Comparison of ENCODE assay signal across 14 cellular contexts in genomic region chr3:41853495-41853894, GRCh38.
A peak's percentile ranks its signal among the peaks of the same experiment; 100 is the strongest.
DNase-seq lines count a peak whose midpoint lies in the region; ATAC-seq and TF ChIP-seq lines count a peak whose summit lies in the region.
"Had no signal": no experiment of that assay in that cellular context is flagged by ENCODE, and none has a peak within 500 bp of the region (broad histone marks: within the 10 kb centered on the region; RNA-seq: fewer than 3 reads in every experiment).

No MANE protein-coding gene starts in this region.

- DNase-seq in activated CD4-positive, alpha-beta T cell treated with anti-CD3 and anti-CD28 coated beads, Interleukin-2, amount 10 ng/mL, durations not matched to agents 24 days and 14 days: peak; percentile 25
- no peak for DNase-seq in activated CD4-positive, alpha-beta T cell treated with anti-CD3 and anti-CD28 coated beads, Interleukin-2, amount 50 U/mL, for 48 hours
- DNase-seq in cardiac fibroblast (ENCODE audit: low read depth in 2 of 2) (peak; percentile 5 to 50), fibroblast of the aortic adventitia (ENCODE audit: low read depth) (peak; percentile 77), aorta (no peak), HAP-1 (ENCODE audit: low spot score in 2 of 2) (no peak), stomach (no peak)
- no peak for DNase-seq in CD8-positive, alpha-beta memory T cell
- DNase-seq: CD8-positive, alpha-beta T cell; DMS53; GM23248 had no signal

- peak; percentile 29 for ATAC-seq in aorta (ENCODE audit: low FRiP score)
- ATAC-seq: CD8-positive, alpha-beta T cell; GM12878 had no signal

- TF ChIP-seq CTCF in cardiac fibroblast (IDR thresholded peaks at IDR 0.05; ENCODE audit: low read depth, low read length) (no peak), fibroblast of the aortic adventitia (IDR thresholded peaks at IDR 0.05; ENCODE audit: insufficient read depth, low read length) (no peak), stomach (IDR thresholded peaks at IDR 0.05) (no peak)

- intact Hi-C loops in activated CD4-positive, alpha-beta T cell treated with anti-CD3 and anti-CD28 coated beads, Interleukin-2, amount 10 ng/mL, durations not matched to agents 24 days and 14 days (cut with micrococcal nuclease): no loop called here
- intact Hi-C loops in aorta (cut with DNase I) (no loop called here), stomach (cut with DNase I; ENCODE audit: low total_unique reads) (no loop called here)

- H3K4me3 ChIP-seq in cardiac fibroblast (replicated peaks in 1 of 2; ENCODE audit: low read depth in 2 of 2, low read length in 2 of 2) (no peak overlapping the region), fibroblast of the aortic adventitia (ENCODE audit: low read depth, low read length) (no peak overlapping the region), aorta (ENCODE audit: low read length in 2 of 2) (no peak overlapping the region), HAP-1 (no peak overlapping the region), stomach (no peak overlapping the region)
- no peak overlapping the region for H3K4me3 ChIP-seq in CD8-positive, alpha-beta memory T cell (ENCODE audit: low read length)
- H3K4me3 ChIP-seq: GM12878, GM23248 had no signal

- CTCF ChIA-PET in CD8-positive, alpha-beta memory T cell (lab: Charles Lee): no interaction called here

- POLR2A ChIA-PET in CD8-positive, alpha-beta memory T cell (lab: Charles Lee): no interaction called here

- TF ChIP-seq POLR2A in stomach (IDR thresholded peaks at IDR 0.05): no peak

- no peak overlapping the region for H3K27ac ChIP-seq in aorta (ENCODE audit: low read depth in 1 of 2, low read length in 2 of 2)
- H3K27ac ChIP-seq in stomach: no peak overlapping the region
- H3K27ac ChIP-seq in CD8-positive, alpha-beta memory T cell (ENCODE audit: low read depth, low read length): no peak overlapping the region
- H3K27ac ChIP-seq: 22Rv1, GM23248 had no signal

- no peak overlapping the region for H3K27ac Mint-ChIP-seq in activated CD4-positive, alpha-beta T cell treated with anti-CD3 and anti-CD28 coated beads, Interleukin-2, amount 10 ng/mL, durations not matched to agents 24 days and 14 days
- no peak overlapping the region for H3K27ac Mint-ChIP-seq in CD8-positive, alpha-beta memory T cell
- H3K27ac Mint-ChIP-seq: CD14-positive monocyte; CD8-positive, alpha-beta T cell had no signal

- H3K4me1 ChIP-seq in aorta (ENCODE audit: control insufficient read depth in 1 of 2, insufficient read depth in 2 of 2, low read length in 2 of 2) (no peaks in the 10 kb centered on the region), HAP-1 (no peaks in the 10 kb centered on the region), stomach (peaks cover 0 to 1% (median 0%) of the 10 kb centered on the region in 4 donors)
- H3K4me1 ChIP-seq in CD8-positive, alpha-beta memory T cell (ENCODE audit: insufficient read depth, low read length): no peaks in the 10 kb centered on the region

- H3K9me3 Mint-ChIP-seq in activated CD4-positive, alpha-beta T cell treated with anti-CD3 and anti-CD28 coated beads, Interleukin-2, amount 10 ng/mL, durations not matched to agents 24 days and 14 days: no peaks in the 10 kb centered on the region
- peaks cover 0 to 7% (median 0%) of the 10 kb centered on the region in 5 donors for H3K9me3 Mint-ChIP-seq in CD8-positive, alpha-beta memory T cell
- H3K9me3 Mint-ChIP-seq: CD8-positive, alpha-beta T cell had no signal

- H3K4me3 Mint-ChIP-seq in activated CD4-positive, alpha-beta T cell treated with anti-CD3 and anti-CD28 coated beads, Interleukin-2, amount 10 ng/mL, durations not matched to agents 24 days and 14 days: no peak overlapping the region
- H3K4me3 Mint-ChIP-seq in CD8-positive, alpha-beta memory T cell: no peak overlapping the region
- H3K4me3 Mint-ChIP-seq: CD14-positive monocyte; CD8-positive, alpha-beta T cell had no signal

- peaks cover 6% of the 10 kb centered on the region for H3K4me1 Mint-ChIP-seq in activated CD4-positive, alpha-beta T cell treated with anti-CD3 and anti-CD28 coated beads, Interleukin-2, amount 10 ng/mL, durations not matched to agents 24 days and 14 days
- H3K4me1 Mint-ChIP-seq in CD8-positive, alpha-beta memory T cell: peaks cover 7 to 14% (median 10%) of the 10 kb centered on the region in 3 donors
- H3K4me1 Mint-ChIP-seq: CD14-positive monocyte had no signal

- no peaks in the 10 kb centered on the region for H3K27me3 Mint-ChIP-seq in activated CD4-positive, alpha-beta T cell treated with anti-CD3 and anti-CD28 coated beads, Interleukin-2, amount 10 ng/mL, durations not matched to agents 24 days and 14 days
- no peaks in the 10 kb centered on the region for H3K27me3 Mint-ChIP-seq in CD8-positive, alpha-beta memory T cell

- H3K9me3 ChIP-seq in aorta (ENCODE audit: control insufficient read depth, low read length) (no peaks in the 10 kb centered on the region), HAP-1 (no peaks in the 10 kb centered on the region), stomach (no peaks in the 10 kb centered on the region)
- no peaks in the 10 kb centered on the region for H3K9me3 ChIP-seq in CD8-positive, alpha-beta memory T cell (ENCODE audit: low read length)

- 22 to 23% methylated on average over 4 of the region's 4 CpGs for WGBS in aorta, 2 donors
- WGBS in stomach, 5 donors: 74 to 83% (median 79%) methylated on average over 4 of the region's 4 CpGs

- in situ Hi-C loops in HAP-1 (cut with MboI; ENCODE audit: low sequenced_read_pairs): no loop called here

- no peak for TF ChIP-seq EP300 in stomach (IDR thresholded peaks at IDR 0.05)

- H3K27me3 ChIP-seq in aorta (ENCODE audit: control insufficient read depth in 1 of 2, insufficient read depth in 2 of 2, low read length in 1 of 2) (no peaks in the 10 kb centered on the region), HAP-1 (ENCODE audit: low read depth) (no peaks in the 10 kb centered on the region), stomach (no peaks in the 10 kb centered on the region)
- no peaks in the 10 kb centered on the region for H3K27me3 ChIP-seq in CD8-positive, alpha-beta memory T cell (ENCODE audit: insufficient read depth, low read length, poor library complexity, severe bottlenecking)

- no peaks in the 10 kb centered on the region for H3K36me3 ChIP-seq in aorta (ENCODE audit: control insufficient read depth in 1 of 2, insufficient read depth in 2 of 2, low read length in 1 of 2)
- no peaks in the 10 kb centered on the region for H3K36me3 ChIP-seq in HAP-1 (replicated peaks)
- no peaks in the 10 kb centered on the region for H3K36me3 ChIP-seq in stomach
- no peaks in the 10 kb centered on the region for H3K36me3 ChIP-seq in CD8-positive, alpha-beta memory T cell (ENCODE audit: insufficient read depth, low read length)

- no peaks in the 10 kb centered on the region for H3K36me3 Mint-ChIP-seq in activated CD4-positive, alpha-beta T cell treated with anti-CD3 and anti-CD28 coated beads, Interleukin-2, amount 10 ng/mL, durations not matched to agents 24 days and 14 days (ENCODE audit: low read depth)
- peaks cover 11 to 38% (median 14%) of the 10 kb centered on the region in 3 donors for H3K36me3 Mint-ChIP-seq in CD8-positive, alpha-beta memory T cell

Comparison
In these comparisons a context has a peak if more than half of its experiments do, and no peak if none do; other contexts are left out.
1. DNase-seq: peak in activated CD4-positive, alpha-beta T cell treated with anti-CD3 and anti-CD28 coated beads, Interleukin-2, amount 10 ng/mL, durations not matched to agents 24 days and 14 days (single experiment), cardiac fibroblast (2 of 2) and fibroblast of the aortic adventitia (single experiment); none in activated CD4-positive, alpha-beta T cell treated with anti-CD3 and anti-CD28 coated beads, Interleukin-2, amount 50 U/mL, for 48 hours (0 of 2), aorta (0 of 2), HAP-1 (0 of 2), stomach (single experiment) and CD8-positive, alpha-beta memory T cell (0 of 5).